In genomic region chr20:37693203-37693602, GRCh38 we compare ENCODE assay signal across 7 cellular contexts. TPM values are rescaled to one million over a fixed set of nuclear protein-coding genes. Genes with fewer than 3 reads are reported as not detected.
DNase-seq lines count a peak whose midpoint lies in the region; ATAC-seq and TF ChIP-seq lines count a peak whose summit lies in the region.

No MANE protein-coding gene starts in this region.

- intact Hi-C loops in HCT116 (cut with micrococcal nuclease), result no loop called here
- intact Hi-C loops in spleen (cut with DNase I; ENCODE audit: low total_unique reads), result no loop called here

- peaks cover 34% of the 10 kb centered on the region for H3K79me2 ChIP-seq in HCT116 (ENCODE audit: insufficient read depth, low read length)

- 81 to 95% (median 89%) methylated on average over 2 of the region's 2 CpGs for WGBS in spleen, 5 donors

- H3K4me1 ChIP-seq in HCT116 (ENCODE audit: control insufficient read depth in 1 of 2, insufficient read depth in 2 of 2, low read length in 2 of 2) (peaks cover 4 to 10% of the 10 kb centered on the region in 2 experiments; a peak in 3 of 4 replicates), spleen (peaks cover 15 to 49% (median 40%) of the 10 kb centered on the region in 6 donors)

- POLR2A ChIA-PET in HCT116 (lab: Charles Lee), result no interaction called here

- TF ChIP-seq POLR2A in HCT116 (IDR thresholded peaks at IDR 0.05; ENCODE audit: borderline replicate concordance, extremely low read depth, insufficient read depth, insufficient read length) (no peak), spleen (IDR thresholded peaks at IDR 0.05) (no peak), GM18505 (IDR thresholded peaks at IDR 0.05; ENCODE audit: borderline replicate concordance, extremely low read depth, insufficient read depth, insufficient read length) (no peak)

- ATAC-seq in HCT116 (no peak), SK-N-SH treated with all-trans-retinoic acid at 6 μM for 48 hours (peak; percentile 55), GM18505 (IDR thresholded peaks at IDR 0.05; ENCODE audit: unreplicated experiment) (no peak)

- H3K9me3 ChIP-seq in HCT116 (ENCODE audit: control insufficient read depth in 1 of 2, insufficient read depth in 1 of 2, low read depth in 1 of 2, low read length in 2 of 2) (no peaks in the 10 kb centered on the region), spleen (no peaks in the 10 kb centered on the region)

- no peak for TF ChIP-seq RAD21 in HCT116 (IDR thresholded peaks at IDR 0.05; ENCODE audit: low read depth)

- RAD21 ChIA-PET in HCT116 (lab: Charles Lee; ENCODE audit: low non-redundant PET in 1 of 2, low total read pairs in 2 of 2, uncharacterized antibody in 2 of 2, unreplicated experiment in 2 of 2), result no interaction called here

- H3K27ac ChIP-seq in HCT116 (ENCODE audit: low read depth, low read length) (no peak overlapping the region), spleen (peak overlapping the region in 6 of 8 donors; percentile 53 to 88 (median 84))

- no peaks in the 10 kb centered on the region for H3K36me3 ChIP-seq in HCT116 (ENCODE audit: control insufficient read depth in 1 of 2, insufficient read depth in 2 of 2, low read length in 2 of 2)
- peaks cover 0 to 6% (median 0%) of the 10 kb centered on the region in 6 donors for H3K36me3 ChIP-seq in spleen

- peak overlapping the region; percentile 89 for H3K4me2 ChIP-seq in HCT116 (ENCODE audit: low read length)

- H3K9me2 ChIP-seq in HCT116 (ENCODE audit: insufficient read depth), result no peaks in the 10 kb centered on the region

- CTCF ChIA-PET in HCT116 (lab: Charles Lee), result no interaction called here

- no peak for DNase-seq in HCT116 (ENCODE audit: low read depth, low spot score)
- peak in 1 of 2 donors; percentile 43 for DNase-seq in foreskin fibroblast
- DNase-seq in spleen, result no peak
- no peak for DNase-seq in NCI-H2107 (lab: John Stamatoyannopoulos, UW)
- no peak for DNase-seq in AG08395 (ENCODE audit: low spot score)

- peak overlapping the region; percentile 17; the same call in 1 of the 2 replicates for H3K9ac ChIP-seq in HCT116 (ENCODE audit: low read length)

- peak overlapping the region; percentile 95 for H2AFZ ChIP-seq in HCT116 (ENCODE audit: low read depth, low read length, poor library complexity, severe bottlenecking)

- TF ChIP-seq CTCF in HCT116 (IDR thresholded peaks at IDR 0.05 in 2 of 3, conservative IDR thresholded peaks at IDR 0.05 in 1 of 3; ENCODE audit: borderline replicate concordance in 1 of 3, insufficient read depth in 1 of 3, low read depth in 2 of 3, low read length in 2 of 3), result no peak
- no peak for TF ChIP-seq CTCF in foreskin fibroblast (IDR thresholded peaks at IDR 0.05; ENCODE audit: low read depth, low read length)
- no peak for TF ChIP-seq CTCF in spleen (IDR thresholded peaks at IDR 0.05 in 8 of 11, conservative IDR thresholded peaks at IDR 0.05 in 3 of 11)

- H3K4me3 ChIP-seq in HCT116 (replicated peaks in 1 of 2; ENCODE audit: low read depth in 1 of 2, low read length in 2 of 2) (peak overlapping the region; percentile 92 to 97), foreskin fibroblast (ENCODE audit: low read depth in 1 of 2, low read length in 2 of 2) (peak overlapping the region; percentile 91 to 93), spleen (peak overlapping the region; percentile 71 to 87 (median 78))

- no peaks in the 10 kb centered on the region for H4K20me1 ChIP-seq in HCT116 (ENCODE audit: insufficient read depth)

- H3K27me3 ChIP-seq in HCT116 (ENCODE audit: insufficient read depth, low read length) (peaks cover 24% of the 10 kb centered on the region), spleen (replicated peaks in 1 of 7) (peaks cover 0 to 36% (median 0%) of the 10 kb centered on the region in 7 donors)

- BruUV-seq in HCT116 (replicated peaks; lab: Mats Ljungman, UMichigan), result no TSS peak

TF ChIP-seq in HCT116, 20 proteins besides CTCF, POLR2A, EP300 and RAD21:
- TF ChIP-seq EZH2 (IDR thresholded peaks at IDR 0.05), result no peak
- peak; percentile 5; the same call in 1 of the 2 replicates for TF ChIP-seq MAX (IDR thresholded peaks at IDR 0.05)

TF ChIP-seq in SK-N-SH treated with all-trans-retinoic acid at 6 μM for 48 hours, 23 proteins besides CTCF, POLR2A, EP300 and RAD21:
- no peak for TF ChIP-seq PPARA (CRISPR knock-in tag; IDR thresholded peaks at IDR 0.05; ENCODE audit: borderline replicate concordance)
- no peak for TF ChIP-seq ISL1 (CRISPR knock-in tag; IDR thresholded peaks at IDR 0.05)
- TF ChIP-seq CSRNP3 (CRISPR knock-in tag; IDR thresholded peaks at IDR 0.05), result no peak
- TF ChIP-seq ZFP3 (CRISPR knock-in tag; IDR thresholded peaks at IDR 0.05), result no peak
- TF ChIP-seq TOX (CRISPR knock-in tag; IDR thresholded peaks at IDR 0.05; ENCODE audit: borderline replicate concordance), result no peak
- no peak for TF ChIP-seq RARB (CRISPR knock-in tag; IDR thresholded peaks at IDR 0.05)
- no peak for TF ChIP-seq ZNF8 (CRISPR knock-in tag; IDR thresholded peaks at IDR 0.05)
- no peak for TF ChIP-seq BACH2 (CRISPR knock-in tag; IDR thresholded peaks at IDR 0.05; ENCODE audit: borderline replicate concordance)
- TF ChIP-seq ARNTL (CRISPR knock-in tag; IDR thresholded peaks at IDR 0.05; ENCODE audit: borderline replicate concordance, low read depth), result no peak
- no peak for TF ChIP-seq OSR1 (CRISPR knock-in tag; IDR thresholded peaks at IDR 0.05)
- TF ChIP-seq PATZ1 (CRISPR knock-in tag; IDR thresholded peaks at IDR 0.05; ENCODE audit: borderline replicate concordance), result no peak
- TF ChIP-seq ZNF70 (CRISPR knock-in tag; IDR thresholded peaks at IDR 0.05), result no peak
- no peak for TF ChIP-seq CSDC2 (CRISPR knock-in tag; IDR thresholded peaks at IDR 0.05)
- TF ChIP-seq SNAI2 (CRISPR knock-in tag; IDR thresholded peaks at IDR 0.05), result no peak
- no peak for TF ChIP-seq ZNF565 (CRISPR knock-in tag; conservative IDR thresholded peaks at IDR 0.05; ENCODE audit: low read depth)
- TF ChIP-seq GLIS3 (CRISPR knock-in tag; IDR thresholded peaks at IDR 0.05), result no peak
- TF ChIP-seq POU6F1 (CRISPR knock-in tag; IDR thresholded peaks at IDR 0.05; ENCODE audit: borderline replicate concordance, low read depth), result no peak

RNA-seq across cellular contexts. Expression of gene CTNNBL1, which starts 0.6 kb away (rescaled TPM):
- total RNA-seq in HCT116 (2021; ENCODE audit: unreplicated experiment) (55.4 TPM), spleen (100 to 1,000 TPM in 2 of 7 donors, 10 to 100 TPM in 5; 46.5 to 135 (median 90.7) TPM)
- 42.2 and 51.0 TPM in 2 replicates for polyA plus RNA-seq in HCT116 (2012)
- polyA plus RNA-seq in spleen, result 100 to 1,000 TPM in 1 of 3 donors, 10 to 100 TPM in 2; 70.4 to 101 (median 75.1) TPM
